18 cellular contexts compared by ENCODE assay signal in the genomic region with DNA sequence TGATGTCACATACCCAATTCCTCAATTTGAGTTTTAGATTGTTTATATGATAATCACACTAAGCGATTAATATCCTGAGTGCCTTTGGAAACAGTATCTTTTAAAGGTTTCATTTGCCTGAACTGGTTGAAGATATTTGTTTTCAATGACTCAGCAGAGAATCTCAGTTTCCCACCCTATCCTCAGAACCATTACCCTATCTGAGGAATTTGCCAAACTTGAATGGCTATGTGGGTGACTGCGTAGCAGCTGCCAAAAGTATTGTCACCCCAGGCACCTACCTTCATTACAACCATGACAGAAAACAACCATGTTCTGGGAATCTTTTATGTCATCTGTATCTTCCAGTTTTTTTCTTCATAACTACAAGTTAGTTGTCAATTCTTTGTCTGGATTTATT.
DNase-seq lines count a peak whose midpoint lies in the region; ATAC-seq, FAIRE-seq and TF ChIP-seq lines count a peak whose summit lies in the region.
"Had no signal": no experiment of that assay in that cellular context is flagged by ENCODE, and none has a peak within 500 bp of the region (broad histone marks: within the 10 kb centered on the region; RNA-seq: fewer than 3 reads in every experiment).

No MANE protein-coding gene starts in this region.

- FAIRE-seq in bronchial epithelial cell (lab: Jason Lieb, UNC): no peak
- FAIRE-seq: G401.6, GM19239, H1 had no signal

- H3K79me2 ChIP-seq in mesendoderm (ENCODE audit: control insufficient read depth, insufficient read depth, low read length) (no peaks in the 10 kb centered on the region), OCI-LY7 (ENCODE audit: insufficient read depth, low read depth, low read length) (no peaks in the 10 kb centered on the region)

- no peaks in the 10 kb centered on the region for H3K27me3 ChIP-seq in bronchial epithelial cell (ENCODE audit: control insufficient read depth, insufficient read depth, low read length)
- H3K27me3 ChIP-seq in mesendoderm (ENCODE audit: insufficient read depth, low read length, poor library complexity): no peaks in the 10 kb centered on the region

- H3K9me3 Mint-ChIP-seq in osteocyte (ENCODE audit: unreplicated experiment): peaks cover 3% of the 10 kb centered on the region

- no peaks in the 10 kb centered on the region for H3K9me2 ChIP-seq in OCI-LY7 (ENCODE audit: insufficient read depth, low read length)

- no peak overlapping the region for H2BK5ac ChIP-seq in mesendoderm (ENCODE audit: low read length)

- POLR2A ChIA-PET in OCI-LY7 (lab: Charles Lee): no interaction called here

- no peak overlapping the region for H2AFZ ChIP-seq in OCI-LY7 (ENCODE audit: low read length)
- H2AFZ ChIP-seq: GM23248 had no signal

- ATAC-seq in HG03280 (IDR thresholded peaks at IDR 0.05; ENCODE audit: unreplicated experiment) (no peak), HG03135 (IDR thresholded peaks at IDR 0.05; ENCODE audit: unreplicated experiment) (no peak)

- peaks cover 18% of the 10 kb centered on the region for H3K4me1 Mint-ChIP-seq in osteocyte (ENCODE audit: unreplicated experiment)
- H3K4me1 Mint-ChIP-seq: CD4-positive, alpha-beta memory T cell had no signal

- no peak overlapping the region for H3K18ac ChIP-seq in mesendoderm (ENCODE audit: low read length)

- BruUV-seq in OCI-LY7 (replicated peaks; lab: Mats Ljungman, UMichigan): no TSS peak

- no peak overlapping the region for H3K27ac ChIP-seq in mesendoderm (ENCODE audit: low read depth, low read length)
- H3K27ac ChIP-seq in OCI-LY7 (ENCODE audit: low read depth, low read length, poor library complexity, severe bottlenecking): no peak overlapping the region
- H3K27ac ChIP-seq: GM23248 had no signal

- no peaks in the 10 kb centered on the region for H3K4me1 ChIP-seq in mesendoderm (ENCODE audit: control insufficient read depth, low read depth, low read length)
- no peaks in the 10 kb centered on the region for H3K4me1 ChIP-seq in OCI-LY7 (ENCODE audit: insufficient read depth, low read length, poor library complexity, severe bottlenecking)
- H3K4me1 ChIP-seq: Caco-2 had no signal

- H3K4me3 ChIP-seq in bronchial epithelial cell (ENCODE audit: low read depth, low read length) (no peak overlapping the region), mesendoderm (ENCODE audit: low read length) (no peak overlapping the region), OCI-LY7 (ENCODE audit: low read depth, low read length, poor library complexity, severe bottlenecking) (no peak overlapping the region)
- H3K4me3 ChIP-seq: GM23248 had no signal

- H3K27me3 Mint-ChIP-seq in osteocyte (ENCODE audit: unreplicated experiment): no peaks in the 10 kb centered on the region
- H3K27me3 Mint-ChIP-seq: CD4-positive, alpha-beta memory T cell had no signal

- H3K9ac ChIP-seq in mesendoderm (ENCODE audit: low read length): no peak overlapping the region
- H3K9ac ChIP-seq: GM23248 had no signal

- no peak overlapping the region for H3K4me2 ChIP-seq in mesendoderm (ENCODE audit: low read length)
- no peak overlapping the region for H3K4me2 ChIP-seq in OCI-LY7 (ENCODE audit: low read length)

- peak; percentile 58 for DNase-seq in bronchial epithelial cell (ENCODE audit: low read depth)
- DNase-seq in mesendoderm: peak; percentile 33
- DNase-seq in osteocyte (ENCODE audit: extremely low spot score, unreplicated experiment): no peak
- DNase-seq in anterior cingulate cortex (lab: John Stamatoyannopoulos, UW): no peak
- DNase-seq in OCI-LY7 (ENCODE audit: low spot score): no peak
- DNase-seq: C1 segment of cervical spinal cord; Caco-2; CD4-positive, alpha-beta memory T cell; DMS153; DND-41; GM23248; H7; HCEC 1CT had no signal

- H3K36me3 Mint-ChIP-seq in osteocyte (ENCODE audit: unreplicated experiment): no peaks in the 10 kb centered on the region
- H3K36me3 Mint-ChIP-seq: CD4-positive, alpha-beta memory T cell had no signal

- no peak overlapping the region for H2AK5ac ChIP-seq in mesendoderm (ENCODE audit: low read length)

- CTCF ChIA-PET in OCI-LY7 (lab: Charles Lee; ENCODE audit: unreplicated experiment): no interaction called here

- H3K23ac ChIP-seq in mesendoderm (ENCODE audit: low read length): no peak overlapping the region

- no peak overlapping the region for H2BK15ac ChIP-seq in mesendoderm (replicated peaks; ENCODE audit: low read depth)

- no peak overlapping the region for H3K4me3 Mint-ChIP-seq in osteocyte (ENCODE audit: unreplicated experiment)
- H3K4me3 Mint-ChIP-seq: CD4-positive, alpha-beta memory T cell had no signal

- WGBS in mesendoderm (ENCODE audit: extremely low coverage, insufficient coverage, low lambda C conversion rate): no CpG with 5 or more reads among the region's 2 CpGs

- no peak overlapping the region for H3K4ac ChIP-seq in mesendoderm (ENCODE audit: low read depth, low read length)

- no peaks in the 10 kb centered on the region for H3K79me1 ChIP-seq in mesendoderm (ENCODE audit: low read length)

- no peak overlapping the region for H4K8ac ChIP-seq in mesendoderm (ENCODE audit: low read depth, low read length)

- TF ChIP-seq CTCF in bronchial epithelial cell (IDR thresholded peaks at IDR 0.05; ENCODE audit: insufficient read depth, low read length, severe bottlenecking) (no peak), osteocyte (IDR thresholded peaks at IDR 0.05) (no peak), OCI-LY7 (conservative IDR thresholded peaks at IDR 0.05; ENCODE audit: low read length) (no peak)

- no peaks in the 10 kb centered on the region for H3K36me3 ChIP-seq in bronchial epithelial cell (ENCODE audit: control insufficient read depth, insufficient read depth, low read length)
- H3K36me3 ChIP-seq in mesendoderm (ENCODE audit: control insufficient read depth, insufficient read depth, low read length): no peaks in the 10 kb centered on the region
- H3K36me3 ChIP-seq in OCI-LY7 (ENCODE audit: insufficient read depth, low read length): no peaks in the 10 kb centered on the region

- H3K9me3 ChIP-seq in OCI-LY7 (ENCODE audit: low read length): no peaks in the 10 kb centered on the region
- H3K9me3 ChIP-seq: Caco-2 had no signal

- H3K27ac Mint-ChIP-seq in osteocyte (ENCODE audit: unreplicated experiment): peak overlapping the region; percentile 80
- H3K27ac Mint-ChIP-seq: CD4-positive, alpha-beta memory T cell had no signal

- no peak overlapping the region for H3K56ac ChIP-seq in mesendoderm (ENCODE audit: low read length)

- no peak overlapping the region for H4K5ac ChIP-seq in mesendoderm (ENCODE audit: low read length)

- intact Hi-C loops in OCI-LY7 (cut with micrococcal nuclease; ENCODE audit: unreplicated experiment): no loop called here

- H2BK120ac ChIP-seq in mesendoderm (ENCODE audit: low read depth, low read length): no peak overlapping the region

- H4K20me1 ChIP-seq in OCI-LY7 (ENCODE audit: insufficient read depth, low read length): no peaks in the 10 kb centered on the region

Comparison
In these comparisons a context has a peak if more than half of its experiments do, and no peak if none do; other contexts are left out.
1. DNase-seq: peak in bronchial epithelial cell (single experiment) and mesendoderm (single experiment); none in osteocyte (single experiment), anterior cingulate cortex (0 of 58) and OCI-LY7 (single experiment).